19 cellular contexts compared by ENCODE assay signal in genomic region chr13:30352121-30352520, GRCh38.
DNase-seq lines count a peak whose midpoint lies in the region; FAIRE-seq and TF ChIP-seq lines count a peak whose summit lies in the region.
"Had no signal": no experiment of that assay in that cellular context is flagged by ENCODE, and none has a peak within 500 bp of the region (broad histone marks: within the 10 kb centered on the region; RNA-seq: fewer than 3 reads in every experiment).

No MANE protein-coding gene starts in this region.

- H3K27me3 ChIP-seq in BLaER1 (no peaks in the 10 kb centered on the region), OCI-LY1 (ENCODE audit: insufficient read depth, low read length) (no peaks in the 10 kb centered on the region)

- DNase-seq in HTR-8/SVneo (ENCODE audit: insufficient read length, low spot score) (no peak), medulla oblongata (ENCODE audit: extremely low spot score) (no peak), T-helper 1 cell (no peak)
- DNase-seq in activated naive CD4-positive, alpha-beta T cell treated with anti-CD3 and anti-CD28 coated beads, Interleukin-2, amount 50 U/mL, for 16 hours, result no peak
- DNase-seq: 8988T; C1 segment of cervical spinal cord; Caco-2; CD4-positive, alpha-beta T cell; DMS153; DMS79; EL; HCEC 1CT had no signal

- H3K4me2 ChIP-seq in BLaER1, result peak overlapping the region; percentile 21; the same call in 1 of the 2 replicates
- peak overlapping the region; percentile 22; the same call in 1 of the 2 replicates for H3K4me2 ChIP-seq in OCI-LY1 (ENCODE audit: low read length)
- H3K4me2 ChIP-seq: GM23338 had no signal

- H3K9ac ChIP-seq in BLaER1 (no peak overlapping the region), OCI-LY1 (ENCODE audit: low read length) (peak overlapping the region; percentile 11; the same call in 1 of the 2 replicates)

- no peak for TF ChIP-seq CTCF in OCI-LY1 (IDR thresholded peaks at IDR 0.05; ENCODE audit: low read length)

- H3K9me3 ChIP-seq in BLaER1, result peaks cover 16% of the 10 kb centered on the region
- H3K9me3 ChIP-seq in KOPT-K1 (ENCODE audit: insufficient read depth, low read length, poor library complexity, severe bottlenecking), result peaks cover 14% of the 10 kb centered on the region
- peaks cover 9% of the 10 kb centered on the region; the same call in 1 of the 2 replicates for H3K9me3 ChIP-seq in OCI-LY1 (ENCODE audit: low read length)

- H3K36me3 ChIP-seq in BLaER1, result peaks cover 72% of the 10 kb centered on the region
- H3K36me3 ChIP-seq in KOPT-K1 (ENCODE audit: insufficient read depth, low read length), result peaks cover 29% of the 10 kb centered on the region; the same call in 1 of the 2 replicates
- peaks cover 41% of the 10 kb centered on the region for H3K36me3 ChIP-seq in OCI-LY1 (ENCODE audit: insufficient read depth, low read length)

- no peaks in the 10 kb centered on the region for H3K79me2 ChIP-seq in OCI-LY1 (ENCODE audit: insufficient read depth, low read length)

- H3K4me1 ChIP-seq in BLaER1 (peaks cover 62% of the 10 kb centered on the region), OCI-LY1 (ENCODE audit: insufficient read depth, low read length, severe bottlenecking) (peaks cover 42% of the 10 kb centered on the region)

- no peak overlapping the region for H2AFZ ChIP-seq in OCI-LY1 (ENCODE audit: low read length)
- H2AFZ ChIP-seq: GM23338 had no signal

- H3K4me3 ChIP-seq in BLaER1 (no peak overlapping the region), OCI-LY1 (ENCODE audit: low read depth, low read length, poor library complexity, severe bottlenecking) (no peak overlapping the region)
- H3K4me3 ChIP-seq: GM12878, GM23338 had no signal

- FAIRE-seq in HTR-8/SVneo (lab: Jason Lieb, UNC), result no peak
- FAIRE-seq: D721Med, GM12878, H54 had no signal

- H4K20me1 ChIP-seq in BLaER1 (peaks cover 6% of the 10 kb centered on the region; the same call in 1 of the 2 replicates), OCI-LY1 (ENCODE audit: insufficient read depth, low read length) (no peaks in the 10 kb centered on the region)

- H3K27ac ChIP-seq in BLaER1, result no peak overlapping the region
- peak overlapping the region; percentile 18 for H3K27ac ChIP-seq in KOPT-K1 (ENCODE audit: low read depth, low read length, poor library complexity, severe bottlenecking)
- peak overlapping the region; percentile 73 for H3K27ac ChIP-seq in OCI-LY1 (ENCODE audit: low read depth, low read length, poor library complexity, severe bottlenecking)

- no peaks in the 10 kb centered on the region for H3F3A ChIP-seq in OCI-LY1 (ENCODE audit: insufficient read depth, low read length)

- no peaks in the 10 kb centered on the region for H3K9me2 ChIP-seq in OCI-LY1 (ENCODE audit: low read depth, low read length)
